ENCODE assay signal across 2 cellular contexts in the genomic region with DNA sequence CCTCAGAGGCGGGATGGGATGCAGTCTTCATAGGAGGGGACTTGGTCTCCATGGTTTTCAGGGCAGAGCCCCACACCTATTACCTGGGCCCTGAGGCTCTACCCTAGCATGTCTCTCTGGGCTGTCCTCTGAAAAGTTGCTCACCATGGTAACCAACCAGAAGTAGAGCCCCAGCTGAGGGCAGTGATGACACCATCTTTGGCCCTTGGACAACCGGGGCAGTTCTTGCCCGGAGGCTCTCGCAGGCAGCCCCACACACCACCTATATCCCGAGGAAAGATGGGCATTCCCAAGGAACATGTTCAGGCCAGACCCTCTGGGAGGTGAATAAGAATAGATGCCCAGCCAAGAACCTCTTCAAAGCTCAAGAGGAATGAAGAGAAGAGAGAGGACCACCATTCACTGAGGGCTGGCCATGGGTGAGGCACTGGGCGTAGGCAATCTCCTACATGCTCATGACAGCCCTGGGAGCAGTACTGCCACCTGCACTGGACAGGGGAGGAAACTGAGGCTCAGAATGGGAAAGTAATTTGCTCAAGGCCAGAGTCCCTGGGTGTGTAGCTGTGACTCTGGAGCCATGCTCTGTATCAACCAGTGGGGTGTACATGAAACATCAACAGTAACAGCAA.
TF ChIP-seq lines count a peak whose summit lies in the region.

No MANE protein-coding gene starts in this region.

TF ChIP-seq in SK-N-SH, 30 proteins besides CTCF, POLR2A, EP300 and RAD21 (continued from another document):
- TF ChIP-seq EZH2phosphoT487 (IDR thresholded peaks at IDR 0.05; ENCODE audit: borderline replicate concordance, low read depth), result no peak
- no peak for TF ChIP-seq FOSL2 (IDR thresholded peaks at IDR 0.05; ENCODE audit: borderline replicate concordance, low read depth)
- TF ChIP-seq FOXJ3 (CRISPR knock-in tag; IDR thresholded peaks at IDR 0.05), result no peak
- TF ChIP-seq, protein P1, sequence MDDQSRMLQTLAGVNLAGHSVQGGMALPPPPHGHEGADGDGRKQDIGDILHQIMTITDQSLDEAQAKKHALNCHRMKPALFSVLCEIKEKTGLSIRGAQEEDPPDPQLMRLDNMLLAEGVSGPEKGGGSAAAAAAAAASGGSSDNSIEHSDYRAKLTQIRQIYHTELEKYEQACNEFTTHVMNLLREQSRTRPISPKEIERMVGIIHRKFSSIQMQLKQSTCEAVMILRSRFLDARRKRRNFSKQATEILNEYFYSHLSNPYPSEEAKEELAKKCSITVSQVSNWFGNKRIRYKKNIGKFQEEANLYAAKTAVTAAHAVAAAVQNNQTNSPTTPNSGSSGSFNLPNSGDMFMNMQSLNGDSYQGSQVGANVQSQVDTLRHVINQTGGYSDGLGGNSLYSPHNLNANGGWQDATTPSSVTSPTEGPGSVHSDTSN (IDR thresholded peaks at IDR 0.05), result no peak
- TF ChIP-seq CHD2 (IDR thresholded peaks at IDR 0.05; ENCODE audit: low read length, partially characterized antibody), result no peak
- no peak for TF ChIP-seq SMC3 (IDR thresholded peaks at IDR 0.05; ENCODE audit: low read depth, low read length)

TF ChIP-seq in SK-N-SH treated with all-trans-retinoic acid at 6 μM for 48 hours, 23 proteins besides CTCF, POLR2A, EP300 and RAD21 (continued from another document):
- TF ChIP-seq, protein P2, sequence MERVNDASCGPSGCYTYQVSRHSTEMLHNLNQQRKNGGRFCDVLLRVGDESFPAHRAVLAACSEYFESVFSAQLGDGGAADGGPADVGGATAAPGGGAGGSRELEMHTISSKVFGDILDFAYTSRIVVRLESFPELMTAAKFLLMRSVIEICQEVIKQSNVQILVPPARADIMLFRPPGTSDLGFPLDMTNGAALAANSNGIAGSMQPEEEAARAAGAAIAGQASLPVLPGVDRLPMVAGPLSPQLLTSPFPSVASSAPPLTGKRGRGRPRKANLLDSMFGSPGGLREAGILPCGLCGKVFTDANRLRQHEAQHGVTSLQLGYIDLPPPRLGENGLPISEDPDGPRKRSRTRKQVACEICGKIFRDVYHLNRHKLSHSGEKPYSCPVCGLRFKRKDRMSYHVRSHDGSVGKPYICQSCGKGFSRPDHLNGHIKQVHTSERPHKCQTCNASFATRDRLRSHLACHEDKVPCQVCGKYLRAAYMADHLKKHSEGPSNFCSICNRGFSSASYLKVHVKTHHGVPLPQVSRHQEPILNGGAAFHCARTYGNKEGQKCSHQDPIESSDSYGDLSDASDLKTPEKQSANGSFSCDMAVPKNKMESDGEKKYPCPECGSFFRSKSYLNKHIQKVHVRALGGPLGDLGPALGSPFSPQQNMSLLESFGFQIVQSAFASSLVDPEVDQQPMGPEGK (CRISPR knock-in tag; IDR thresholded peaks at IDR 0.05; ENCODE audit: borderline replicate concordance), result no peak
- TF ChIP-seq ZNF565 (CRISPR knock-in tag; conservative IDR thresholded peaks at IDR 0.05; ENCODE audit: low read depth), result no peak
- no peak for TF ChIP-seq ZC3H10 (CRISPR knock-in tag; IDR thresholded peaks at IDR 0.05)
- TF ChIP-seq RARB (CRISPR knock-in tag; IDR thresholded peaks at IDR 0.05), result no peak
- TF ChIP-seq, protein P3, sequence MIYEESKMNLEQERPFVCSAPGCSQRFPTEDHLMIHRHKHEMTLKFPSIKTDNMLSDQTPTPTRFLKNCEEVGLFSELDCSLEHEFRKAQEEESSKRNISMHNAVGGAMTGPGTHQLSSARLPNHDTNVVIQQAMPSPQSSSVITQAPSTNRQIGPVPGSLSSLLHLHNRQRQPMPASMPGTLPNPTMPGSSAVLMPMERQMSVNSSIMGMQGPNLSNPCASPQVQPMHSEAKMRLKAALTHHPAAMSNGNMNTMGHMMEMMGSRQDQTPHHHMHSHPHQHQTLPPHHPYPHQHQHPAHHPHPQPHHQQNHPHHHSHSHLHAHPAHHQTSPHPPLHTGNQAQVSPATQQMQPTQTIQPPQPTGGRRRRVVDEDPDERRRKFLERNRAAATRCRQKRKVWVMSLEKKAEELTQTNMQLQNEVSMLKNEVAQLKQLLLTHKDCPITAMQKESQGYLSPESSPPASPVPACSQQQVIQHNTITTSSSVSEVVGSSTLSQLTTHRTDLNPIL (CRISPR knock-in tag; IDR thresholded peaks at IDR 0.05; ENCODE audit: low read depth), result no peak
- TF ChIP-seq CSDC2 (CRISPR knock-in tag; IDR thresholded peaks at IDR 0.05), result no peak
- TF ChIP-seq TCF4 (CRISPR knock-in tag; IDR thresholded peaks at IDR 0.05; ENCODE audit: borderline replicate concordance), result no peak
- TF ChIP-seq TOX (CRISPR knock-in tag; IDR thresholded peaks at IDR 0.05; ENCODE audit: borderline replicate concordance), result no peak
- TF ChIP-seq PPARA (CRISPR knock-in tag; IDR thresholded peaks at IDR 0.05; ENCODE audit: borderline replicate concordance), result no peak
- TF ChIP-seq, protein P4, sequence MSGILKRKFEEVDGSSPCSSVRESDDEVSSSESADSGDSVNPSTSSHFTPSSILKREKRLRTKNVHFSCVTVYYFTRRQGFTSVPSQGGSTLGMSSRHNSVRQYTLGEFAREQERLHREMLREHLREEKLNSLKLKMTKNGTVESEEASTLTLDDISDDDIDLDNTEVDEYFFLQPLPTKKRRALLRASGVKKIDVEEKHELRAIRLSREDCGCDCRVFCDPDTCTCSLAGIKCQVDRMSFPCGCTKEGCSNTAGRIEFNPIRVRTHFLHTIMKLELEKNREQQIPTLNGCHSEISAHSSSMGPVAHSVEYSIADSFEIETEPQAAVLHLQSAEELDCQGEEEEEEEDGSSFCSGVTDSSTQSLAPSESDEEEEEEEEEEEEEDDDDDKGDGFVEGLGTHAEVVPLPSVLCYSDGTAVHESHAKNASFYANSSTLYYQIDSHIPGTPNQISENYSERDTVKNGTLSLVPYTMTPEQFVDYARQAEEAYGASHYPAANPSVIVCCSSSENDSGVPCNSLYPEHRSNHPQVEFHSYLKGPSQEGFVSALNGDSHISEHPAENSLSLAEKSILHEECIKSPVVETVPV (CRISPR knock-in tag; IDR thresholded peaks at IDR 0.05), result no peak
- no peak for TF ChIP-seq GLIS3 (CRISPR knock-in tag; IDR thresholded peaks at IDR 0.05)
- no peak for TF ChIP-seq OSR1 (CRISPR knock-in tag; IDR thresholded peaks at IDR 0.05)
- no peak for TF ChIP-seq SNAI2 (CRISPR knock-in tag; IDR thresholded peaks at IDR 0.05)
- no peak for TF ChIP-seq ZFP3 (CRISPR knock-in tag; IDR thresholded peaks at IDR 0.05)
- no peak for TF ChIP-seq ZNF8 (CRISPR knock-in tag; IDR thresholded peaks at IDR 0.05)
- TF ChIP-seq ESRRG (CRISPR knock-in tag; IDR thresholded peaks at IDR 0.05), result no peak
- TF ChIP-seq ZFP30 (CRISPR knock-in tag; IDR thresholded peaks at IDR 0.05), result no peak
- no peak for TF ChIP-seq BACH2 (CRISPR knock-in tag; IDR thresholded peaks at IDR 0.05; ENCODE audit: borderline replicate concordance)
- TF ChIP-seq, protein P5, sequence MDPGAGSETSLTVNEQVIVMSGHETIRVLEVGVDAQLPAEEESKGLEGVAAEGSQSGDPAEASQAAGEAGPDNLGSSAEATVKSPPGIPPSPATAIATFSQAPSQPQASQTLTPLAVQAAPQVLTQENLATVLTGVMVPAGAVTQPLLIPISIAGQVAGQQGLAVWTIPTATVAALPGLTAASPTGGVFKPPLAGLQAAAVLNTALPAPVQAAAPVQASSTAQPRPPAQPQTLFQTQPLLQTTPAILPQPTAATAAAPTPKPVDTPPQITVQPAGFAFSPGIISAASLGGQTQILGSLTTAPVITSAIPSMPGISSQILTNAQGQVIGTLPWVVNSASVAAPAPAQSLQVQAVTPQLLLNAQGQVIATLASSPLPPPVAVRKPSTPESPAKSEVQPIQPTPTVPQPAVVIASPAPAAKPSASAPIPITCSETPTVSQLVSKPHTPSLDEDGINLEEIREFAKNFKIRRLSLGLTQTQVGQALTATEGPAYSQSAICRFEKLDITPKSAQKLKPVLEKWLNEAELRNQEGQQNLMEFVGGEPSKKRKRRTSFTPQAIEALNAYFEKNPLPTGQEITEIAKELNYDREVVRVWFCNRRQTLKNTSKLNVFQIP (CRISPR knock-in tag; IDR thresholded peaks at IDR 0.05; ENCODE audit: borderline replicate concordance, low read depth), result no peak
